ENCODE assay signal across 8 cellular contexts in the genomic region with DNA sequence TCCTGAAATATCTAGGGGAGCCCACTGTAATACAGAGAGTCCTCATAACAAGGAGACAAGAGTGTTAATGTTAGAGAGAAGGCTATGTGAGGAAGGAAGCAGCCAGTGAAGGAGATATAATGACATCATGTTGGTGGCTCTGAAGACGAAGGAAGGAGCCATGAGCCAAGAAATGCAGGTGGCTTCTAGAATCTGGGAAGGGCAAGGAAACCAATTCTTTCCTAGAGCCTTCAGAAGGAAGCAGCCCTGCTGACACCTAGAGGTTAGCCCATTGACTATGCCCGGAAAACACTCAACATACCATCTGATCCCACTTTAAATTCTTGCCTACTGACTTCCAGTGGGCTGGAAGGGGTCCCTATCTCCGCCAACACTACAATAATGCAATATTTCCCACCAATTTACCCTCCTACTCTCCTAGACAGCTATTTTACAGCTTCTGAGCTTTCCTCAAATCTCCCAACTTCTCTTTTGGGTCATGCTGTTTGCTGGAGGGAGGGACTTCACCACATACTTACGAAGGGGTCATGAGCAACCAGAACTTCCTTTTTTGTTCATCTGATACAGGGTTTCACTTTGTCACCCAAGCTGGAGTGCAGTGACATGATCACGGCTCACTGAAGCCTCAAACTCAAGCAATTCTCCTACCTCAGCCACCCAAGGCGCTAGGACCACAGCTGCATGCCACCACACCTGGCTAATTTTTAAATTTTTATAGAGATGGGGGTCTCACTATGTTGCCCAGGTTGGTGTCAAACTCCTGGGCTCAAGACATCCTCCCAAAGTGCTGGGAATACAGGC. TPM values are rescaled to one million over a fixed set of nuclear protein-coding genes. Genes with fewer than 3 reads are reported as not detected.
DNase-seq lines count a peak whose midpoint lies in the region; ATAC-seq and TF ChIP-seq lines count a peak whose summit lies in the region.

No MANE protein-coding gene starts in this region.

- no TSS peak for BruUV-seq in Calu3 (replicated peaks; lab: Mats Ljungman, UMichigan)

- ATAC-seq in GM18499 (IDR thresholded peaks at IDR 0.05; ENCODE audit: insufficient read depth, unreplicated experiment) (peak; percentile 87), GM21528 (IDR thresholded peaks at IDR 0.05; ENCODE audit: low FRiP score, unreplicated experiment) (peak; percentile 90)

- H3K36me3 Mint-ChIP-seq in dendritic cell treated with granulocyte-macrophage colony-stimulating factor and Interleukin-4, amounts not matched to agents 40 ng/mL and 50 ng/mL, for 4 days (ENCODE audit: low read depth), result peaks cover 6% of the 10 kb centered on the region
- no peaks in the 10 kb centered on the region for H3K36me3 Mint-ChIP-seq in Calu3 (ENCODE audit: insufficient read depth, unreplicated experiment)

- H3K4me1 Mint-ChIP-seq in dendritic cell treated with granulocyte-macrophage colony-stimulating factor and Interleukin-4, amounts not matched to agents 40 ng/mL and 50 ng/mL, for 4 days (ENCODE audit: low read depth), result peaks cover 32% of the 10 kb centered on the region
- no peaks in the 10 kb centered on the region for H3K4me1 Mint-ChIP-seq in Calu3 (ENCODE audit: low read depth, unreplicated experiment)

- H3K9me3 Mint-ChIP-seq in dendritic cell treated with granulocyte-macrophage colony-stimulating factor and Interleukin-4, amounts not matched to agents 40 ng/mL and 50 ng/mL, for 4 days, result no peaks in the 10 kb centered on the region
- no peaks in the 10 kb centered on the region for H3K9me3 Mint-ChIP-seq in Calu3 (ENCODE audit: low read depth, unreplicated experiment)

- DNase-seq in HT-29 (ENCODE audit: low spot score) (peak; percentile 14), D341Med (ENCODE audit: low spot score) (no peak), Calu3 (no peak), NCI-H2171 (lab: John Stamatoyannopoulos, UW) (no peak), DMS153 (lab: John Stamatoyannopoulos, UW) (no peak)

- peak overlapping the region; percentile 54 for H3K4me3 Mint-ChIP-seq in dendritic cell treated with granulocyte-macrophage colony-stimulating factor and Interleukin-4, amounts not matched to agents 40 ng/mL and 50 ng/mL, for 4 days
- H3K4me3 Mint-ChIP-seq in Calu3 (ENCODE audit: low read depth, unreplicated experiment), result no peak overlapping the region

- H3K27ac Mint-ChIP-seq in dendritic cell treated with granulocyte-macrophage colony-stimulating factor and Interleukin-4, amounts not matched to agents 40 ng/mL and 50 ng/mL, for 4 days, result peak overlapping the region; percentile 86
- H3K27ac Mint-ChIP-seq in Calu3 (ENCODE audit: unreplicated experiment), result no peak overlapping the region

- H3K27me3 Mint-ChIP-seq in dendritic cell treated with granulocyte-macrophage colony-stimulating factor and Interleukin-4, amounts not matched to agents 40 ng/mL and 50 ng/mL, for 4 days, result no peaks in the 10 kb centered on the region
- H3K27me3 Mint-ChIP-seq in Calu3 (ENCODE audit: unreplicated experiment), result no peaks in the 10 kb centered on the region

- intact Hi-C loops in dendritic cell treated with granulocyte-macrophage colony-stimulating factor and Interleukin-4, amounts not matched to agents 40 ng/mL and 50 ng/mL, for 4 days (cut with micrococcal nuclease), result loop anchor here (1.0 kb wide), 1 partner anchor 25 kb away; a partner anchor contains a TSS
- intact Hi-C loops in Calu3 (cut with micrococcal nuclease; ENCODE audit: unreplicated experiment), result no loop called here

- CTCF ChIA-PET in Calu3 (lab: Charles Lee), result interaction anchor here (0.5 kb wide), 1 partner anchor 8 kb away, joined by 3 read pairs; no protein-coding TSS in a partner anchor

- TF ChIP-seq CTCF in Calu3 (IDR thresholded peaks at IDR 0.05; ENCODE audit: unreplicated experiment), result no peak

RNA-seq across cellular contexts. Expression of a gene that starts 25.2 kb away (rescaled TPM):
- total RNA-seq in HT-29 (2014; rRNA removed; shearing (Covaris generic)), result 54.0 and 59.4 TPM in 2 replicates
- total RNA-seq in Calu3 (2022), result 122 and 128 TPM in 2 replicates

RNA-seq across cellular contexts. Expression of a gene that starts 26.0 kb away (rescaled TPM):
- total RNA-seq in HT-29 (2014; rRNA removed; shearing (Covaris generic)), result 23.4 and 24.5 TPM in 2 replicates
- 45.2 and 45.4 TPM in 2 replicates for total RNA-seq in Calu3 (2022)
